ENCODE assay signal across 29 cellular contexts in genomic region chr2:208195477-208195876, GRCh38. TPM values are rescaled to one million over a fixed set of nuclear protein-coding genes. Genes with fewer than 3 reads are reported as not detected.
"Had no signal": no experiment of that assay in that cellular context is flagged by ENCODE, and none has a peak within 500 bp of the region (broad histone marks: within the 10 kb centered on the region; RNA-seq: fewer than 3 reads in every experiment).

No MANE protein-coding gene starts in this region.

- H3K36me3 ChIP-seq: Peyer's patch, SJSA1 had no signal

- H3K4me3 ChIP-seq: Peyer's patch, SJSA1 had no signal

- ATAC-seq: activated CD8-positive, alpha-beta memory T cell treated with anti-CD3 and anti-CD28 coated beads, Interleukin-2, amount 10 ng/mL, durations not matched to agents 7 days and 5 days; activated T-cell treated with anti-CD3 and anti-CD28 coated beads, Interleukin-2, amount 50 U/mL, for 4 hours; SK-N-SH treated with all-trans-retinoic acid at 6 μM for 48 hours; T-cell had no signal

- H3K4me1 ChIP-seq: Peyer's patch, SJSA1 had no signal

- H3K27ac ChIP-seq: Peyer's patch, RWPE1, SJSA1 had no signal

- DNase-seq: activated B cell treated with CpG ODN at 0.5 μM for 24 hours; activated CD4-positive, alpha-beta T cell treated with anti-CD3 and anti-CD28 coated beads for 1 hour; activated CD4-positive, alpha-beta T cell treated with anti-CD3 and anti-CD28 coated beads, Interleukin-2, amount 10 ng/mL, durations not matched to agents 24 days and 14 days; activated CD4-positive, alpha-beta T cell treated with anti-CD3 and anti-CD28 coated beads, Interleukin-2, amount 50 U/mL, for 48 hours; activated CD8-positive, alpha-beta memory T cell treated with anti-CD3 and anti-CD28 coated beads, Interleukin-2, amount 10 ng/mL, durations not matched to agents 7 days and 5 days; activated effector memory CD4-positive, alpha-beta T cell treated with anti-CD3 and anti-CD28 coated beads, Interleukin-2, amount 50 U/mL, for 16 hours; activated naive CD4-positive, alpha-beta T cell treated with Interleukin-2 at 50 U/mL for 16 hours; activated T-cell treated with anti-CD3 and anti-CD28 coated beads, Interleukin-2, amount 50 U/mL, for 4 hours; amygdala; KG1; NCI-H1048; NCI-H1930; NCI-H2171; NCI-H2227 treated with DMSO at 0.1 percent for 48 hours; NCI-H526 treated with DMSO at 0.1 percent for 48 hours; NCI-H82; OCI-M1; Peyer's patch; SHP77; T-cell; T-helper 2 cell; T1000 had no signal

- H3K9me3 ChIP-seq: Peyer's patch, SJSA1 had no signal

- H3K27me3 ChIP-seq: Peyer's patch, SJSA1 had no signal

RNA-seq across cellular contexts. Expression of gene C2orf80, which starts 5.6 kb away (rescaled TPM):
- total RNA-seq: activated B cell treated with CpG ODN at 0.5 μM for 24 hours; activated CD4-positive, alpha-beta T cell treated with anti-CD3 and anti-CD28 coated beads, Interleukin-2, amount 10 ng/mL, durations not matched to agents 24 days and 14 days; activated CD8-positive, alpha-beta memory T cell treated with anti-CD3 and anti-CD28 coated beads, Interleukin-2, amount 10 ng/mL, durations not matched to agents 7 days and 5 days; activated T-cell treated with anti-CD3 and anti-CD28 coated beads, Interleukin-2, amount 50 U/mL, for 4 hours; astrocyte; LHCN-M2; M059J; NCI-H460; Peyer's patch; SJSA1; T-cell had no signal

RNA-seq across cellular contexts. Expression of gene CRYGA, which starts 32.1 kb away (rescaled TPM):
- total RNA-seq: activated B cell treated with CpG ODN at 0.5 μM for 24 hours; activated CD4-positive, alpha-beta T cell treated with anti-CD3 and anti-CD28 coated beads, Interleukin-2, amount 10 ng/mL, durations not matched to agents 24 days and 14 days; activated CD8-positive, alpha-beta memory T cell treated with anti-CD3 and anti-CD28 coated beads, Interleukin-2, amount 10 ng/mL, durations not matched to agents 7 days and 5 days; activated T-cell treated with anti-CD3 and anti-CD28 coated beads, Interleukin-2, amount 50 U/mL, for 4 hours; astrocyte; LHCN-M2; M059J; NCI-H460; Peyer's patch; SJSA1; T-cell had no signal

RNA-seq across cellular contexts. Expression of gene CRYGB, which starts 49.5 kb away (rescaled TPM):
- total RNA-seq: activated B cell treated with CpG ODN at 0.5 μM for 24 hours; activated CD4-positive, alpha-beta T cell treated with anti-CD3 and anti-CD28 coated beads, Interleukin-2, amount 10 ng/mL, durations not matched to agents 24 days and 14 days; activated CD8-positive, alpha-beta memory T cell treated with anti-CD3 and anti-CD28 coated beads, Interleukin-2, amount 10 ng/mL, durations not matched to agents 7 days and 5 days; activated T-cell treated with anti-CD3 and anti-CD28 coated beads, Interleukin-2, amount 50 U/mL, for 4 hours; astrocyte; LHCN-M2; M059J; NCI-H460; Peyer's patch; SJSA1; T-cell had no signal
